ENCODE assay signal across 1 cellular context in the genomic region with DNA sequence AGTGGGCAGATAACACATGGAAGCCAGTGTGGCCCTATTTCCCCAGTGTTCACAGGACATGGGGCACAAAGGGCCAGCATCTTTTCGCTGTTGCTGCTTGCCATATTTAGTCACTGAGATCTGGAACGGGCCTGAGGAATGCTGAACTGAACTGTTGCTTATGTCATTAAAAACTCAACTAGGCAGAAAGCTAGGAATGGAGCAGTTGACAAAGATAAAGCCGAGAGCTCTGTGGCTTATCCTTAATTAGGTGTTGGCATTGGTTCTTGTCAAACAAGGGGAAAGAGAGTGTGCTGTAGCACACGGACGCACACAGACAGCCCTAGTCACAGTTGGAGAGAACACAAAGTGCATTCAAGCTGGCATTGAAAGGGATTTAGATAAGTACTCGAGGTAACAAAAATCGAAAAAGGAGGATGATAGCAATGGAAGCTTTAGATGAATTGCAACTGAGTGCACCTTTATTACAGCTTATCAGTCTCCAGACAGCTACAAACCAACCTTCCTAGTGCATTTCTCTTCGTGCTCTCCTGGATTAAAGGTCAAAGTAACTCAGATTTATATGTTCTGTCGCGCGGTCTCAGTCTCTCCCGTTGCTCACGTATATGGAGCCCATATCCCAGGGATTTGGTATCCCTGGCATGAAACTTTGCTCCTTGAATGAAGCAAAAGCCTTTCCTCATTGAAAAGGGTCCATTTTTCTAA.
TF ChIP-seq lines count a peak whose summit lies in the region.

No MANE protein-coding gene starts in this region.

TF ChIP-seq in GM23338, 12 proteins besides CTCF, POLR2A, EP300 and RAD21 (continued from another document):
- TF ChIP-seq, protein P1, sequence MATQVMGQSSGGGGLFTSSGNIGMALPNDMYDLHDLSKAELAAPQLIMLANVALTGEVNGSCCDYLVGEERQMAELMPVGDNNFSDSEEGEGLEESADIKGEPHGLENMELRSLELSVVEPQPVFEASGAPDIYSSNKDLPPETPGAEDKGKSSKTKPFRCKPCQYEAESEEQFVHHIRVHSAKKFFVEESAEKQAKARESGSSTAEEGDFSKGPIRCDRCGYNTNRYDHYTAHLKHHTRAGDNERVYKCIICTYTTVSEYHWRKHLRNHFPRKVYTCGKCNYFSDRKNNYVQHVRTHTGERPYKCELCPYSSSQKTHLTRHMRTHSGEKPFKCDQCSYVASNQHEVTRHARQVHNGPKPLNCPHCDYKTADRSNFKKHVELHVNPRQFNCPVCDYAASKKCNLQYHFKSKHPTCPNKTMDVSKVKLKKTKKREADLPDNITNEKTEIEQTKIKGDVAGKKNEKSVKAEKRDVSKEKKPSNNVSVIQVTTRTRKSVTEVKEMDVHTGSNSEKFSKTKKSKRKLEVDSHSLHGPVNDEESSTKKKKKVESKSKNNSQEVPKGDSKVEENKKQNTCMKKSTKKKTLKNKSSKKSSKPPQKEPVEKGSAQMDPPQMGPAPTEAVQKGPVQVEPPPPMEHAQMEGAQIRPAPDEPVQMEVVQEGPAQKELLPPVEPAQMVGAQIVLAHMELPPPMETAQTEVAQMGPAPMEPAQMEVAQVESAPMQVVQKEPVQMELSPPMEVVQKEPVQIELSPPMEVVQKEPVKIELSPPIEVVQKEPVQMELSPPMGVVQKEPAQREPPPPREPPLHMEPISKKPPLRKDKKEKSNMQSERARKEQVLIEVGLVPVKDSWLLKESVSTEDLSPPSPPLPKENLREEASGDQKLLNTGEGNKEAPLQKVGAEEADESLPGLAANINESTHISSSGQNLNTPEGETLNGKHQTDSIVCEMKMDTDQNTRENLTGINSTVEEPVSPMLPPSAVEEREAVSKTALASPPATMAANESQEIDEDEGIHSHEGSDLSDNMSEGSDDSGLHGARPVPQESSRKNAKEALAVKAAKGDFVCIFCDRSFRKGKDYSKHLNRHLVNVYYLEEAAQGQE (IDR thresholded peaks at IDR 0.05; ENCODE audit: unreplicated experiment): no peak
- TF ChIP-seq, protein P2, sequence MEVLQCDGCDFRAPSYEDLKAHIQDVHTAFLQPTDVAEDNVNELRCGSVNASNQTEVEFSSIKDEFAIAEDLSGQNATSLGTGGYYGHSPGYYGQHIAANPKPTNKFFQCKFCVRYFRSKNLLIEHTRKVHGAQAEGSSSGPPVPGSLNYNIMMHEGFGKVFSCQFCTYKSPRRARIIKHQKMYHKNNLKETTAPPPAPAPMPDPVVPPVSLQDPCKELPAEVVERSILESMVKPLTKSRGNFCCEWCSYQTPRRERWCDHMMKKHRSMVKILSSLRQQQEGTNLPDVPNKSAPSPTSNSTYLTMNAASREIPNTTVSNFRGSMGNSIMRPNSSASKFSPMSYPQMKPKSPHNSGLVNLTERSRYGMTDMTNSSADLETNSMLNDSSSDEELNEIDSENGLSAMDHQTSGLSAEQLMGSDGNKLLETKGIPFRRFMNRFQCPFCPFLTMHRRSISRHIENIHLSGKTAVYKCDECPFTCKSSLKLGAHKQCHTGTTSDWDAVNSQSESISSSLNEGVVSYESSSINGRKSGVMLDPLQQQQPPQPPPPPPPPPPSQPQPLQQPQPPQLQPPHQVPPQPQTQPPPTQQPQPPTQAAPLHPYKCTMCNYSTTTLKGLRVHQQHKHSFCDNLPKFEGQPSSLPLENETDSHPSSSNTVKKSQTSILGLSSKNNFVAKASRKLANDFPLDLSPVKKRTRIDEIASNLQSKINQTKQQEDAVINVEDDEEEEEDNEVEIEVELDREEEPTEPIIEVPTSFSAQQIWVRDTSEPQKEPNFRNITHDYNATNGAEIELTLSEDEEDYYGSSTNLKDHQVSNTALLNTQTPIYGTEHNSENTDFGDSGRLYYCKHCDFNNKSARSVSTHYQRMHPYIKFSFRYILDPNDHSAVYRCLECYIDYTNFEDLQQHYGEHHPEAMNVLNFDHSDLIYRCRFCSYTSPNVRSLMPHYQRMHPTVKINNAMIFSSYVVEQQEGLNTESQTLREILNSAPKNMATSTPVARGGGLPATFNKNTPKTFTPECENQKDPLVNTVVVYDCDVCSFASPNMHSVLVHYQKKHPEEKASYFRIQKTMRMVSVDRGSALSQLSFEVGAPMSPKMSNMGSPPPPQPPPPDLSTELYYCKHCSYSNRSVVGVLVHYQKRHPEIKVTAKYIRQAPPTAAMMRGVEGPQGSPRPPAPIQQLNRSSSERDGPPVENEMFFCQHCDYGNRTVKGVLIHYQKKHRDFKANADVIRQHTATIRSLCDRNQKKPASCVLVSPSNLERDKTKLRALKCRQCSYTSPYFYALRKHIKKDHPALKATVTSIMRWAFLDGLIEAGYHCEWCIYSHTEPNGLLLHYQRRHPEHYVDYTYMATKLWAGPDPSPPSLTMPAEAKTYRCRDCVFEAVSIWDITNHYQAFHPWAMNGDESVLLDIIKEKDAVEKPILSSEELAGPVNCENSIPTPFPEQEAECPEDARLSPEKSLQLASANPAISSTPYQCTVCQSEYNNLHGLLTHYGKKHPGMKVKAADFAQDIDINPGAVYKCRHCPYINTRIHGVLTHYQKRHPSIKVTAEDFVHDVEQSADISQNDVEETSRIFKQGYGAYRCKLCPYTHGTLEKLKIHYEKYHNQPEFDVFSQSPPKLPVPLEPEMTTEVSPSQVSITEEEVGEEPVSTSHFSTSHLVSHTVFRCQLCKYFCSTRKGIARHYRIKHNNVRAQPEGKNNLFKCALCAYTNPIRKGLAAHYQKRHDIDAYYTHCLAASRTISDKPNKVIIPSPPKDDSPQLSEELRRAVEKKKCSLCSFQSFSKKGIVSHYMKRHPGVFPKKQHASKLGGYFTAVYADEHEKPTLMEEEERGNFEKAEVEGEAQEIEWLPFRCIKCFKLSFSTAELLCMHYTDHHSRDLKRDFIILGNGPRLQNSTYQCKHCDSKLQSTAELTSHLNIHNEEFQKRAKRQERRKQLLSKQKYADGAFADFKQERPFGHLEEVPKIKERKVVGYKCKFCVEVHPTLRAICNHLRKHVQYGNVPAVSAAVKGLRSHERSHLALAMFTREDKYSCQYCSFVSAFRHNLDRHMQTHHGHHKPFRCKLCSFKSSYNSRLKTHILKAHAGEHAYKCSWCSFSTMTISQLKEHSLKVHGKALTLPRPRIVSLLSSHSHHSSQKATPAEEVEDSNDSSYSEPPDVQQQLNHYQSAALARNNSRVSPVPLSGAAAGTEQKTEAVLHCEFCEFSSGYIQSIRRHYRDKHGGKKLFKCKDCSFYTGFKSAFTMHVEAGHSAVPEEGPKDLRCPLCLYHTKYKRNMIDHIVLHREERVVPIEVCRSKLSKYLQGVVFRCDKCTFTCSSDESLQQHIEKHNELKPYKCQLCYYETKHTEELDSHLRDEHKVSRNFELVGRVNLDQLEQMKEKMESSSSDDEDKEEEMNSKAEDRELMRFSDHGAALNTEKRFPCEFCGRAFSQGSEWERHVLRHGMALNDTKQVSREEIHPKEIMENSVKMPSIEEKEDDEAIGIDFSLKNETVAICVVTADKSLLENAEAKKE (CRISPR knock-in tag; IDR thresholded peaks at IDR 0.05): no peak
- TF ChIP-seq POLR2AphosphoS5 (IDR thresholded peaks at IDR 0.05; ENCODE audit: low read depth): no peak
- no peak for TF ChIP-seq ZNF114 (CRISPR knock-in tag; IDR thresholded peaks at IDR 0.05)
- TF ChIP-seq, protein P3, sequence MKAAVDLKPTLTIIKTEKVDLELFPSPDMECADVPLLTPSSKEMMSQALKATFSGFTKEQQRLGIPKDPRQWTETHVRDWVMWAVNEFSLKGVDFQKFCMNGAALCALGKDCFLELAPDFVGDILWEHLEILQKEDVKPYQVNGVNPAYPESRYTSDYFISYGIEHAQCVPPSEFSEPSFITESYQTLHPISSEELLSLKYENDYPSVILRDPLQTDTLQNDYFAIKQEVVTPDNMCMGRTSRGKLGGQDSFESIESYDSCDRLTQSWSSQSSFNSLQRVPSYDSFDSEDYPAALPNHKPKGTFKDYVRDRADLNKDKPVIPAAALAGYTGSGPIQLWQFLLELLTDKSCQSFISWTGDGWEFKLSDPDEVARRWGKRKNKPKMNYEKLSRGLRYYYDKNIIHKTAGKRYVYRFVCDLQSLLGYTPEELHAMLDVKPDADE (IDR thresholded peaks at IDR 0.05): no peak
- TF ChIP-seq EZH2phosphoT487 (IDR thresholded peaks at IDR 0.05; ENCODE audit: unreplicated experiment): no peak
- no peak for TF ChIP-seq STAT1 (IDR thresholded peaks at IDR 0.05; ENCODE audit: unreplicated experiment)
- TF ChIP-seq EZH2 (IDR thresholded peaks at IDR 0.05; ENCODE audit: low read depth, unreplicated experiment): no peak
